In the genomic region with DNA sequence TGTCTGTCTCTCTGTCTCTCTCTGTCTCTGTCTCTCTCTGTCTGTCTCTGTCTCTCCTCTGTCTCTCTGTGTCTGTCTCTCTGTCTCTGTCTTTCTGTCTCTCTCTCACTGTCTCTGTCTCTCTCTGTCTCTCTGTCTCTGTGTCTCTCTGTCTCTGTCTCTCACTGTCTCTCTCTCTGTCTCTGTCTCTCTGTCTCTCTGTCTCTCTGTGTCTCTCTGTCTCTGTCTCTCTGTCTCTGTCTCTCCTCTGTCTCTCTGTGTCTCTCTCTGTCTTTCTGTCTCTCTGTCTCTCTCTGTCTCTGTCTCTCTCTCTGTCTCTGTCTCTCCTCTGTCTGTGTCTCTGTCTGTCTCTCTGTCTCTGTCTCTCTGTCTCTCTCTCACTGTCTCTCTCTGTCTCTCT, we compare ENCODE assay signal across 7 cellular contexts. TPM values are rescaled to one million over a fixed set of nuclear protein-coding genes. Genes with fewer than 3 reads are reported as not detected.
DNase-seq lines count a peak whose midpoint lies in the region; ATAC-seq and TF ChIP-seq lines count a peak whose summit lies in the region.

No MANE protein-coding gene starts in this region.

- H2AFZ ChIP-seq in mammary epithelial cell (ENCODE audit: low read depth, low read length) = peak overlapping the region; percentile 84
- H2AFZ ChIP-seq in mesenchymal stem cell (ENCODE audit: low read depth, low read length) = no peak overlapping the region

- H2AK5ac ChIP-seq in mesenchymal stem cell (ENCODE audit: low read length, severe bottlenecking) = no peak overlapping the region

- intact Hi-C loops in mammary epithelial cell (cut with micrococcal nuclease) = loop anchor here (5.0 to 10.0 kb wide), 2 partner anchors 336 to 342 kb away; a partner anchor contains a TSS
- intact Hi-C loops in transverse colon (cut with DNase I; ENCODE audit: low total_unique reads) = loop anchor here (2.0 kb wide), 1 partner anchor 76 kb away; no protein-coding TSS in a partner anchor

- H3K27me3 ChIP-seq in HUES64 (ENCODE audit: insufficient read depth, low read length) (peaks cover 51% of the 10 kb centered on the region), mammary epithelial cell (ENCODE audit: insufficient read depth, low read length) (peaks cover 10% of the 10 kb centered on the region), mesenchymal stem cell (ENCODE audit: control insufficient read depth in 1 of 2, insufficient read depth in 1 of 2, low read length in 2 of 2) (no peaks in the 10 kb centered on the region), transverse colon (peaks cover 44% of the 10 kb centered on the region)

- in situ Hi-C loops in mammary epithelial cell (cut with MboI; ENCODE audit: low sequenced_read_pairs in 2 of 2) = no loop called here
- in situ Hi-C loops in transverse colon (cut with MboI; ENCODE audit: low pct_ligation_motif_present in 1 of 4, low pct_unique_long_range_greater_than_20kb in 1 of 4, low sequenced_read_pairs in 3 of 4) = no loop called here

- H3K23ac ChIP-seq in mesenchymal stem cell (ENCODE audit: low read length in 2 of 2) = no peak overlapping the region

- no peak overlapping the region for H2BK5ac ChIP-seq in mesenchymal stem cell (ENCODE audit: low read depth, low read length, poor library complexity, severe bottlenecking)

- no peak overlapping the region for H2BK15ac ChIP-seq in mesenchymal stem cell (ENCODE audit: low read depth, poor library complexity, severe bottlenecking)

- no peak for TF ChIP-seq EP300 in transverse colon (IDR thresholded peaks at IDR 0.05; ENCODE audit: low read depth)

- peaks cover 5% of the 10 kb centered on the region; the same call in 1 of the 2 replicates for H3K4me1 ChIP-seq in HUES64 (ENCODE audit: insufficient read depth, low read length)
- H3K4me1 ChIP-seq in mammary epithelial cell (ENCODE audit: insufficient read depth, low read length) = peaks cover 10% of the 10 kb centered on the region
- H3K4me1 ChIP-seq in mesenchymal stem cell (ENCODE audit: control insufficient read depth, insufficient read depth, low read depth, low read length) = peaks cover 36% of the 10 kb centered on the region
- H3K4me1 ChIP-seq in transverse colon = peaks cover 8 to 54% (median 19%) of the 10 kb centered on the region in 4 donors

- H3K18ac ChIP-seq in mesenchymal stem cell (ENCODE audit: low read depth in 1 of 2, low read length in 2 of 2) = peak overlapping the region; percentile 60 to 97

- H2BK120ac ChIP-seq in mesenchymal stem cell (ENCODE audit: low read depth, low read length) = no peak overlapping the region

- dilution Hi-C loops in mammary epithelial cell (cut with HindIII; ENCODE audit: low sequenced_read_pairs) = no loop called here

- no peak overlapping the region for H3K9ac ChIP-seq in HUES64 (ENCODE audit: low read depth, low read length)
- no peak overlapping the region for H3K9ac ChIP-seq in mammary epithelial cell (ENCODE audit: insufficient read depth, low read length)
- peak overlapping the region; percentile 88 for H3K9ac ChIP-seq in mesenchymal stem cell (ENCODE audit: low read length)

- H3K4me2 ChIP-seq in mammary epithelial cell (ENCODE audit: insufficient read depth, low read depth, low read length) = peak overlapping the region; percentile 82
- peak overlapping the region; percentile 87 for H3K4me2 ChIP-seq in mesenchymal stem cell (ENCODE audit: low read length, poor library complexity, severe bottlenecking)

- ATAC-seq in GM21515 (IDR thresholded peaks at IDR 0.05; ENCODE audit: unreplicated experiment) = no peak

- no peaks in the 10 kb centered on the region for H4K20me1 ChIP-seq in mammary epithelial cell (ENCODE audit: insufficient read depth, low read length)

- H3K14ac ChIP-seq in mesenchymal stem cell (ENCODE audit: low read length in 2 of 2) = no peak overlapping the region

- H3K79me2 ChIP-seq in mammary epithelial cell (ENCODE audit: insufficient read depth, low read length) = no peaks in the 10 kb centered on the region

- DNase-seq in mammary epithelial cell = no peak
- no peak for DNase-seq in mesenchymal stem cell
- DNase-seq in transverse colon = no peak
- no peak for DNase-seq in activated CD8-positive, alpha-beta memory T cell treated with anti-CD3 and anti-CD28 coated beads for 24 hours
- no peak for DNase-seq in NK-92 (lab: John Stamatoyannopoulos, UW; ENCODE audit: unreplicated experiment)

- H2BK12ac ChIP-seq in mesenchymal stem cell (ENCODE audit: low read length in 2 of 2) = peak overlapping the region in 1 of 2 experiments; percentile 31

- TF ChIP-seq CTCF in mammary epithelial cell (conservative IDR thresholded peaks at IDR 0.05 in 1 of 2, IDR thresholded peaks at IDR 0.05 in 1 of 2; ENCODE audit: extremely low read depth in 1 of 2, insufficient read depth in 1 of 2, low read depth in 1 of 2, low read length in 2 of 2) (no peak), transverse colon (IDR thresholded peaks at IDR 0.05) (no peak)

- H3K4ac ChIP-seq in mesenchymal stem cell (ENCODE audit: low read depth in 1 of 2, low read length in 2 of 2) = peak overlapping the region in 1 of 2 experiments; percentile 71

- H3K4me3 ChIP-seq in HUES64 (ENCODE audit: low read length) = peak overlapping the region; percentile 51
- peak overlapping the region in 2 of 3 experiments; percentile 27 to 39 for H3K4me3 ChIP-seq in mammary epithelial cell (replicated peaks in 1 of 3; ENCODE audit: insufficient read depth in 1 of 3, low read depth in 2 of 3, low read length in 3 of 3)
- peak overlapping the region in 1 of 2 experiments; percentile 81 for H3K4me3 ChIP-seq in mesenchymal stem cell (ENCODE audit: insufficient read depth in 1 of 2, low read depth in 1 of 2, low read length in 2 of 2)
- H3K4me3 ChIP-seq in transverse colon = peak overlapping the region in 3 of 4 donors; percentile 16 to 44 (median 38)

- no peak overlapping the region for H4K8ac ChIP-seq in mesenchymal stem cell (ENCODE audit: low read length)

- no TSS peak for BruUV-seq in mammary epithelial cell (replicated peaks; lab: Mats Ljungman, UMichigan)

- CTCF ChIA-PET in mammary epithelial cell (lab: Charles Lee; ENCODE audit: low non-redundant PET) = no interaction called here

- H3K9me3 ChIP-seq in HUES64 (ENCODE audit: insufficient read depth, low read depth, low read length) = no peaks in the 10 kb centered on the region
- no peaks in the 10 kb centered on the region for H3K9me3 ChIP-seq in mammary epithelial cell (replicated peaks; ENCODE audit: insufficient read depth, low read length)
- H3K9me3 ChIP-seq in mesenchymal stem cell (ENCODE audit: control insufficient read depth, low read length) = no peaks in the 10 kb centered on the region
- H3K9me3 ChIP-seq in transverse colon = no peaks in the 10 kb centered on the region

- H4K91ac ChIP-seq in mesenchymal stem cell (ENCODE audit: low read length) = no peak overlapping the region

- H3K36me3 ChIP-seq in HUES64 (ENCODE audit: insufficient read depth, low read length) = peaks cover 16% of the 10 kb centered on the region
- no peaks in the 10 kb centered on the region for H3K36me3 ChIP-seq in mammary epithelial cell (ENCODE audit: insufficient read depth, low read length)
- H3K36me3 ChIP-seq in mesenchymal stem cell (ENCODE audit: control insufficient read depth in 1 of 2, insufficient read depth in 2 of 2, low read depth in 1 of 2, low read length in 2 of 2) = peaks cover 26 to 32% of the 10 kb centered on the region in 2 experiments
- no peaks in the 10 kb centered on the region for H3K36me3 ChIP-seq in transverse colon

- H3K79me1 ChIP-seq in mesenchymal stem cell (replicated peaks; ENCODE audit: low read length, poor library complexity, severe bottlenecking) = peaks cover 2% of the 10 kb centered on the region

- H3K27ac ChIP-seq in HUES64 (ENCODE audit: low read depth, low read length) = no peak overlapping the region
- no peak overlapping the region for H3K27ac ChIP-seq in mammary epithelial cell (ENCODE audit: insufficient read depth, low read depth, low read length)
- H3K27ac ChIP-seq in mesenchymal stem cell (ENCODE audit: low read length, poor library complexity, severe bottlenecking) = peak overlapping the region; percentile 86
- H3K27ac ChIP-seq in transverse colon = peak overlapping the region; percentile 86 to 96 (median 90)

- TF ChIP-seq POLR2A in transverse colon (IDR thresholded peaks at IDR 0.05) = no peak

RNA-seq across cellular contexts. Expression of a gene that starts 0.9 kb away (rescaled TPM):
- 98.9 TPM for polyA plus RNA-seq in HUES64 (2013, experiment 1 of 2)
- 95.3 TPM for polyA plus RNA-seq in HUES64 (2013, experiment 2 of 2)
- 100 to 1,000 TPM in 1 of 2 donors, 1 to 10 TPM in 1; 9.1 to 156 TPM for total RNA-seq in mammary epithelial cell
- 12.0 TPM for polyA plus RNA-seq in mammary epithelial cell
- 4.4 TPM for polyA minus RNA-seq in mammary epithelial cell
- polyA plus RNA-seq in mesenchymal stem cell (2013, experiment 1 of 2) = 2,201 TPM
- polyA plus RNA-seq in mesenchymal stem cell (2013, experiment 2 of 2) = 2,173 TPM
- 100 to 1,000 TPM; 166 to 580 (median 346) TPM for total RNA-seq in transverse colon

Comparison
In these comparisons a context has a peak if more than half of its experiments do, and no peak if none do; other contexts are left out.
1. H3K27ac ChIP-seq: peak in mesenchymal stem cell (single experiment) and transverse colon (4 of 4); none in HUES64 (single experiment) and mammary epithelial cell (single experiment).